ENCODE assay signal across 32 cellular contexts in the genomic region with DNA sequence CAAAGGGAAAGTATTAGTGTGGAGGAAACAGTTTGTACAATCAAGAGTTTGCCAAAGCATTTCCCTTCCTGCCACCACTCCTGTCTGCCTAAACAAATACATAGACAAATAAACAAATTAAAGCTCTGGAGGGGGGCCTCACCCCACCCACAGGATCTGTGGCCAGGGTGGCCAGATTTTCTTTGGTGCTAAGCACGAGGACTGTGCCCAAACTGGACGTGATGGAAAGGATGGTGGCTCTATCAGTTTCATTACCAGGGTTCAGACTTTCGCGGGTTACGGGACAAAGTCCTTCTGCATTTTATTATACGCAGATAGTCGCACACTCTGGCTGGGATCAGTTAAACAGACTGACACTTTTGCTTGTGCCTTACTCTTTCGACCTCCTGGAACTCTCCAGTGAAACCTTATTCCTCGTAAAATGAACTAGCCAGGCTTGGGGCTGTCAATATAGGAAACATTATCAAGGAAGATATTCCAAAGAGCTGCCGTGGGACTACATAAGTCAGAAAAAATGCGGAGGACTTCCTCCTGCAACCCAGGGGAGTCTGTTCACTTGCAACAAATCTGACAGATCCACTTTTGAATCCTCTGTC. TPM values are rescaled to one million over a fixed set of nuclear protein-coding genes. Genes with fewer than 3 reads are reported as not detected.
A peak's percentile ranks its signal among the peaks of the same experiment; 100 is the strongest.
DNase-seq lines count a peak whose midpoint lies in the region; ATAC-seq and TF ChIP-seq lines count a peak whose summit lies in the region.
"Had no signal": no experiment of that assay in that cellular context is flagged by ENCODE, and none has a peak within 500 bp of the region (broad histone marks: within the 10 kb centered on the region; RNA-seq: fewer than 3 reads in every experiment).

No MANE protein-coding gene starts in this region.

- H3K27me3 ChIP-seq in A673 (replicated peaks; ENCODE audit: insufficient read depth, low read depth, low read length, poor library complexity) (no peaks in the 10 kb centered on the region), mucosa of rectum (ENCODE audit: control insufficient read depth in 2 of 2, insufficient read depth in 2 of 2, low read length in 2 of 2) (no peaks in the 10 kb centered on the region)

- peaks cover 87% of the 10 kb centered on the region for H3K4me1 ChIP-seq in A673 (ENCODE audit: insufficient read depth, low read length, poor library complexity, severe bottlenecking)
- H3K4me1 ChIP-seq in mucosa of rectum (ENCODE audit: control insufficient read depth in 2 of 2, insufficient read depth in 2 of 2, low read length in 2 of 2): peaks cover 0 to 30% of the 10 kb centered on the region in 2 donors
- H3K4me1 ChIP-seq: tibial artery had no signal

- POLR2A ChIA-PET in A673 (lab: Charles Lee; ENCODE audit: low non-redundant PET): no interaction called here
- POLR2A ChIA-PET in activated CD4-positive, alpha-beta memory T cell treated with anti-CD3 and anti-CD28 coated beads for 36 hours (lab: Charles Lee): no interaction called here

- H3K9ac ChIP-seq in mucosa of rectum (ENCODE audit: low read depth in 1 of 2, low read length in 2 of 2): peak overlapping the region; percentile 26 to 31

- ATAC-seq in GM19467 (IDR thresholded peaks at IDR 0.05; ENCODE audit: unreplicated experiment): no peak
- ATAC-seq: CD8-positive, alpha-beta T cell; naive thymus-derived CD4-positive, alpha-beta T cell had no signal

- BruUV-seq in A673 (replicated peaks; lab: Mats Ljungman, UMichigan): no TSS peak

- H3K9me3 ChIP-seq in A673 (ENCODE audit: low read depth, low read length, poor library complexity, severe bottlenecking): no peaks in the 10 kb centered on the region
- no peaks in the 10 kb centered on the region for H3K9me3 ChIP-seq in mucosa of rectum (ENCODE audit: control insufficient read depth in 2 of 2, low read length in 2 of 2)
- H3K9me3 ChIP-seq: stomach, tibial artery had no signal

- peaks cover 24% of the 10 kb centered on the region for H3K27me3 Mint-ChIP-seq in activated CD4-positive, alpha-beta memory T cell treated with anti-CD3 and anti-CD28 coated beads for 36 hours

- peak overlapping the region; percentile 75 for H3K27ac ChIP-seq in A673 (ENCODE audit: low read depth, low read length, poor library complexity, severe bottlenecking)
- H3K27ac ChIP-seq in mucosa of rectum (ENCODE audit: low read depth in 2 of 2, low read length in 2 of 2): peak overlapping the region; percentile 52 to 81
- H3K27ac ChIP-seq: dorsolateral prefrontal cortex, tibial artery had no signal

- no peaks in the 10 kb centered on the region for H3K9me3 Mint-ChIP-seq in activated CD4-positive, alpha-beta memory T cell treated with anti-CD3 and anti-CD28 coated beads for 36 hours
- H3K9me3 Mint-ChIP-seq: activated T-cell treated with anti-CD3 and anti-CD28 coated beads, Interleukin-2, amount 50 U/mL, for 24 hours; CD8-positive, alpha-beta T cell; T-helper 2 cell treated with Interferon-gamma antibody and Interleukin-4, amounts not matched to agents 5 μg/mL and 100 μg/mL, for 36 hours had no signal

- DNase-seq in A673 (ENCODE audit: low spot score) (peak; percentile 95), NCI-H226 (peak; percentile 77), epithelial cell of proximal tubule (ENCODE audit: low read depth) (no peak), posterior vena cava (ENCODE audit: low spot score) (no peak)
- DNase-seq in activated CD4-positive, alpha-beta memory T cell treated with anti-CD3 and anti-CD28 coated beads for 36 hours: no peak
- DNase-seq in activated CD4-positive, alpha-beta T cell treated with anti-CD3 and anti-CD28 coated beads for 1 hour: no peak
- DNase-seq: activated CD4-positive, alpha-beta T cell treated with anti-CD3 and anti-CD28 coated beads for 48 hours; activated gamma-delta T cell; activated T-cell treated with anti-CD3 and anti-CD28 coated beads, Interleukin-2, amount 50 U/mL, for 24 hours; AML-193; CD8-positive, alpha-beta T cell; DMS153; dorsolateral prefrontal cortex; glutamatergic neuron; naive thymus-derived CD4-positive, alpha-beta T cell; NCI-H1105; NCI-H2081; NCI-H345; NCI-H774; occipital lobe; stimulated activated CD8-positive, alpha-beta memory T cell treated with anti-CD3 and anti-CD28 coated beads, Interleukin-4, amount 100 ng/mL, for 48 hours; stomach; tibial artery had no signal

- intact Hi-C loops in A673 (cut with micrococcal nuclease; ENCODE audit: unreplicated experiment): no loop called here
- intact Hi-C loops in posterior vena cava (cut with DNase I): no loop called here
- intact Hi-C loops in activated CD4-positive, alpha-beta memory T cell treated with anti-CD3 and anti-CD28 coated beads for 36 hours (cut with micrococcal nuclease): no loop called here

- no peak overlapping the region for H3K27ac Mint-ChIP-seq in activated CD4-positive, alpha-beta memory T cell treated with anti-CD3 and anti-CD28 coated beads for 36 hours
- H3K27ac Mint-ChIP-seq: activated T-cell treated with anti-CD3 and anti-CD28 coated beads, Interleukin-2, amount 50 U/mL, for 24 hours; CD8-positive, alpha-beta T cell; IgD-negative memory B cell; naive thymus-derived CD4-positive, alpha-beta T cell; T-helper 2 cell treated with Interferon-gamma antibody and Interleukin-4, amounts not matched to agents 5 μg/mL and 100 μg/mL, for 36 hours had no signal

- H3K4me1 Mint-ChIP-seq in activated CD4-positive, alpha-beta memory T cell treated with anti-CD3 and anti-CD28 coated beads for 36 hours (ENCODE audit: low read depth): no peaks in the 10 kb centered on the region
- H3K4me1 Mint-ChIP-seq: IgD-negative memory B cell; naive thymus-derived CD4-positive, alpha-beta T cell had no signal

- no peaks in the 10 kb centered on the region for H3K36me3 Mint-ChIP-seq in activated CD4-positive, alpha-beta memory T cell treated with anti-CD3 and anti-CD28 coated beads for 36 hours
- H3K36me3 Mint-ChIP-seq: CD8-positive, alpha-beta T cell; IgD-negative memory B cell; naive thymus-derived CD4-positive, alpha-beta T cell had no signal

- CTCF ChIA-PET in A673 (lab: Charles Lee): no interaction called here
- CTCF ChIA-PET in activated CD4-positive, alpha-beta memory T cell treated with anti-CD3 and anti-CD28 coated beads for 36 hours (lab: Charles Lee): interaction anchor here (1.0 kb wide), 1 partner anchor 11 kb away, joined by 4 read pairs; the partner anchor contains the start of gene BARX2

- peak overlapping the region; percentile 28 for H3K4me3 ChIP-seq in A673 (ENCODE audit: low read depth, low read length, poor library complexity, severe bottlenecking)
- peak overlapping the region; percentile 37 for H3K4me3 ChIP-seq in epithelial cell of proximal tubule (ENCODE audit: low read depth, low read length)
- H3K4me3 ChIP-seq in mucosa of rectum (ENCODE audit: low read length in 2 of 2): peak overlapping the region; percentile 27 to 58
- H3K4me3 ChIP-seq: dorsolateral prefrontal cortex, tibial artery had no signal

- H3K36me3 ChIP-seq in A673 (ENCODE audit: insufficient read depth, low read length, poor library complexity, severe bottlenecking) (no peaks in the 10 kb centered on the region), mucosa of rectum (ENCODE audit: control insufficient read depth in 2 of 2, insufficient read depth in 2 of 2, low read length in 2 of 2) (no peaks in the 10 kb centered on the region)
- H3K36me3 ChIP-seq: stomach, tibial artery had no signal

- no peak for TF ChIP-seq CTCF in A673 (conservative IDR thresholded peaks at IDR 0.05; ENCODE audit: low read depth, low read length)
- no peak for TF ChIP-seq CTCF in epithelial cell of proximal tubule (conservative IDR thresholded peaks at IDR 0.05; ENCODE audit: low read depth, low read length)

- no peak overlapping the region for H3K4me3 Mint-ChIP-seq in activated CD4-positive, alpha-beta memory T cell treated with anti-CD3 and anti-CD28 coated beads for 36 hours
- H3K4me3 Mint-ChIP-seq: activated T-cell treated with anti-CD3 and anti-CD28 coated beads, Interleukin-2, amount 50 U/mL, for 24 hours; CD8-positive, alpha-beta T cell; IgD-negative memory B cell; naive thymus-derived CD4-positive, alpha-beta T cell; T-helper 2 cell treated with Interferon-gamma antibody and Interleukin-4, amounts not matched to agents 5 μg/mL and 100 μg/mL, for 36 hours had no signal

RNA-seq across cellular contexts. Expression of gene BARX2, which starts 11.2 kb away (rescaled TPM):
- total RNA-seq in A673 (2021) (36.4 and 43.0 TPM in 2 replicates), epithelial cell of proximal tubule (0.22 and 0.40 TPM in 2 replicates), posterior vena cava (not detected)
- under 1 TPM; 0.29 to 0.71 TPM for total RNA-seq in activated CD4-positive, alpha-beta memory T cell treated with anti-CD3 and anti-CD28 coated beads for 36 hours
- total RNA-seq: A172; CD8-positive, alpha-beta T cell; endothelial cell of umbilical vein; G401; lung microvascular endothelial cell; skeletal muscle tissue had no signal

Comparison
In these comparisons a context has a peak if more than half of its experiments do, and no peak if none do; other contexts are left out.
1. DNase-seq: peak in A673 (single experiment) and NCI-H226 (single experiment); none in epithelial cell of proximal tubule (single experiment), posterior vena cava (single experiment), activated CD4-positive, alpha-beta memory T cell treated with anti-CD3 and anti-CD28 coated beads for 36 hours (single experiment) and activated CD4-positive, alpha-beta T cell treated with anti-CD3 and anti-CD28 coated beads for 1 hour (single experiment).
2. RNA of gene BARX2, which starts 11.2 kb away (total RNA-seq): 36.4 to 43.0 TPM in A673; 0.29 to 0.71 TPM in activated CD4-positive, alpha-beta memory T cell treated with anti-CD3 and anti-CD28 coated beads for 36 hours, 0.22 to 0.40 TPM in epithelial cell of proximal tubule and not detected in posterior vena cava; every median in the first group is over 10 times any median in the second.
3. Peak in every context shown above with its lines, with median percentiles within 50 percentile points of each other: H3K4me3 ChIP-seq.